ENCODE assay signal across 7 cellular contexts in genomic region chr7:105656922-105657521, GRCh38.
A peak's percentile ranks its signal among the peaks of the same experiment; 100 is the strongest.
DNase-seq lines count a peak whose midpoint lies in the region; ATAC-seq and TF ChIP-seq lines count a peak whose summit lies in the region.

No MANE protein-coding gene starts in this region.

- H3K36me3 ChIP-seq in Karpas-422 (ENCODE audit: insufficient read depth, low read length) (no peaks in the 10 kb centered on the region), osteoblast (ENCODE audit: insufficient read depth, low read length) (no peaks in the 10 kb centered on the region)

- CTCF ChIA-PET in activated CD4-positive, alpha-beta T cell treated with anti-CD3 and anti-CD28 coated beads for 36 hours (lab: Charles Lee): interaction anchor here (0.6 to 3.1 kb wide), 47 partner anchors 9 to 511 kb away, joined by 3 to 20 read pairs (median 4); no protein-coding TSS in a partner anchor

- H3K4me3 Mint-ChIP-seq in activated CD4-positive, alpha-beta T cell treated with anti-CD3 and anti-CD28 coated beads for 36 hours: no peak overlapping the region

- TF ChIP-seq CTCF in GM12873 (IDR thresholded peaks at IDR 0.05; ENCODE audit: insufficient read depth, low read depth, low read length, missing control alignments): peak; percentile 88
- TF ChIP-seq CTCF in osteoblast (IDR thresholded peaks at IDR 0.05; ENCODE audit: extremely low read depth, low read depth, low read length): peak; percentile 69

- no peaks in the 10 kb centered on the region for H3K9me3 Mint-ChIP-seq in activated CD4-positive, alpha-beta T cell treated with anti-CD3 and anti-CD28 coated beads for 36 hours (ENCODE audit: low read depth)

- H3K4me3 ChIP-seq in Karpas-422 (ENCODE audit: low read length) (no peak overlapping the region), osteoblast (ENCODE audit: insufficient read depth, low read length) (no peak overlapping the region)

- no peaks in the 10 kb centered on the region for H3K27me3 Mint-ChIP-seq in activated CD4-positive, alpha-beta T cell treated with anti-CD3 and anti-CD28 coated beads for 36 hours

- DNase-seq in Karpas-422 (peak; percentile 88), dermis blood vessel endothelial cell (peak; percentile 60), osteoblast (ENCODE audit: insufficient read length, low spot score, missing footprints) (no peak), dedifferentiated amniotic fluid mesenchymal stem cell (ENCODE audit: extremely low spot score) (no peak)
- peak; percentile 84 for DNase-seq in activated CD4-positive, alpha-beta T cell treated with anti-CD3 and anti-CD28 coated beads for 36 hours

- H3K9me3 ChIP-seq in Karpas-422 (ENCODE audit: low read length): no peaks in the 10 kb centered on the region
- no peaks in the 10 kb centered on the region for H3K9me3 ChIP-seq in osteoblast (ENCODE audit: low read depth, low read length)

- no peaks in the 10 kb centered on the region for H3K9me2 ChIP-seq in Karpas-422 (replicated peaks; ENCODE audit: insufficient read depth, low read length)

- peaks cover 19% of the 10 kb centered on the region for H3K36me3 Mint-ChIP-seq in activated CD4-positive, alpha-beta T cell treated with anti-CD3 and anti-CD28 coated beads for 36 hours (ENCODE audit: low read depth)

- H2AFZ ChIP-seq in Karpas-422 (ENCODE audit: low read length): no peak overlapping the region
- no peak overlapping the region for H2AFZ ChIP-seq in osteoblast (ENCODE audit: low read length)

- H4K20me1 ChIP-seq in Karpas-422 (ENCODE audit: insufficient read depth, low read depth, low read length) (0 out of 2 replicates have a peak, but pooled peaks cover 7% of the 10 kb centered on the region), osteoblast (ENCODE audit: insufficient read depth, low read length) (peaks cover 30% of the 10 kb centered on the region)

- H3K27me3 ChIP-seq in Karpas-422 (ENCODE audit: low read length) (no peaks in the 10 kb centered on the region), osteoblast (ENCODE audit: insufficient read depth, low read length) (no peaks in the 10 kb centered on the region)

- ATAC-seq in activated CD4-positive, alpha-beta T cell treated with anti-CD3 and anti-CD28 coated beads for 36 hours: peak; percentile 83
- ATAC-seq in HG02870 (IDR thresholded peaks at IDR 0.05; ENCODE audit: unreplicated experiment): no peak

- H3K27ac Mint-ChIP-seq in activated CD4-positive, alpha-beta T cell treated with anti-CD3 and anti-CD28 coated beads for 36 hours: no peak overlapping the region

- intact Hi-C loops in activated CD4-positive, alpha-beta T cell treated with anti-CD3 and anti-CD28 coated beads for 36 hours (cut with DNase I, micrococcal nuclease): loop anchor here (1.0 kb wide), 2 partner anchors 352 to 385 kb away; no protein-coding TSS in a partner anchor

- H3K4me2 ChIP-seq in Karpas-422 (ENCODE audit: low read depth, low read length, poor library complexity, severe bottlenecking): no peak overlapping the region
- H3K4me2 ChIP-seq in osteoblast (ENCODE audit: insufficient read depth, low read length): no peak overlapping the region

- H3K27ac ChIP-seq in Karpas-422 (ENCODE audit: low read length) (no peak overlapping the region), osteoblast (ENCODE audit: low read depth, low read length) (no peak overlapping the region)

- H3K79me2 ChIP-seq in Karpas-422 (ENCODE audit: low read length) (no peaks in the 10 kb centered on the region), osteoblast (ENCODE audit: insufficient read depth, low read length) (no peaks in the 10 kb centered on the region)

- H3K9ac ChIP-seq in Karpas-422 (ENCODE audit: low read length): no peak overlapping the region

- POLR2A ChIA-PET in activated CD4-positive, alpha-beta T cell treated with anti-CD3 and anti-CD28 coated beads for 36 hours (lab: Charles Lee): interaction anchor here (0.5 kb wide), 1 partner anchor 153 kb away, joined by 3 read pairs; no protein-coding TSS in a partner anchor

- no peaks in the 10 kb centered on the region for H3K4me1 ChIP-seq in Karpas-422 (ENCODE audit: low read length)
- no peaks in the 10 kb centered on the region for H3K4me1 ChIP-seq in osteoblast (ENCODE audit: insufficient read depth, low read length)

- H3K4me1 Mint-ChIP-seq in activated CD4-positive, alpha-beta T cell treated with anti-CD3 and anti-CD28 coated beads for 36 hours: peaks cover 2% of the 10 kb centered on the region

Comparison
In these comparisons a context has a peak if more than half of its experiments do, and no peak if none do; other contexts are left out.
1. DNase-seq: peak in Karpas-422 (single experiment), activated CD4-positive, alpha-beta T cell treated with anti-CD3 and anti-CD28 coated beads for 36 hours (single experiment) and dermis blood vessel endothelial cell (single experiment); none in osteoblast (single experiment) and dedifferentiated amniotic fluid mesenchymal stem cell (single experiment).